ENCODE assay signal across 25 cellular contexts in genomic region chr13:26718872-26719271, GRCh38. TPM values are rescaled to one million over a fixed set of nuclear protein-coding genes. Genes with fewer than 3 reads are reported as not detected.
"Had no signal": no experiment of that assay in that cellular context is flagged by ENCODE, and none has a peak within 500 bp of the region (broad histone marks: within the 10 kb centered on the region; RNA-seq: fewer than 3 reads in every experiment).

No MANE protein-coding gene starts in this region.

- H3K4me1 ChIP-seq: gastrocnemius medialis, heart left ventricle, neural progenitor cell, prostate gland, right atrium auricular region, testis, tibial artery, upper lobe of left lung had no signal

- H3K27me3 Mint-ChIP-seq: stimulated activated memory B cell treated with anti-CD40 and anti-IgM and Interleukin-4, amounts not matched to agents 10 μg/mL and 1 μg/mL and 100 μg/mL, for 72 hours had no signal

- H3K27me3 ChIP-seq: gastrocnemius medialis, hepatocyte, neural progenitor cell, right atrium auricular region, testis, upper lobe of left lung had no signal

- H3K9me3 Mint-ChIP-seq: memory B cell; nephron; stimulated activated memory B cell treated with anti-CD40 and anti-IgM and Interleukin-4, amounts not matched to agents 10 μg/mL and 1 μg/mL and 100 μg/mL, for 72 hours had no signal

- H3K36me3 ChIP-seq: gastrocnemius medialis, heart left ventricle, neural progenitor cell, prostate gland, right atrium auricular region, tibial artery, upper lobe of left lung had no signal

- H2AFZ ChIP-seq: hepatocyte, neural progenitor cell had no signal

- H3K4me3 ChIP-seq: gastrocnemius medialis, heart left ventricle, hepatocyte, lung, neural progenitor cell, prostate gland, right atrium auricular region, testis, tibial artery, upper lobe of left lung had no signal

- H3K27ac Mint-ChIP-seq: memory B cell; nephron; neural progenitor cell; stimulated activated memory B cell treated with anti-CD40 and anti-IgM and Interleukin-4, amounts not matched to agents 10 μg/mL and 1 μg/mL and 100 μg/mL, for 72 hours had no signal

- ATAC-seq: gastrocnemius medialis; left lobe of liver; stimulated activated memory B cell treated with anti-CD40 and anti-IgM and Interleukin-4, amounts not matched to agents 10 μg/mL and 1 μg/mL and 100 μg/mL, for 72 hours; stimulated activated naive CD8-positive, alpha-beta T cell treated with anti-CD3 and anti-CD28 coated beads, Interleukin-15, Interleukin-2, amounts not matched to agents 100 U/mL and 50 U/mL, for 24 hours had no signal

- DNase-seq: cortex of kidney; gastrocnemius medialis; heart left ventricle; kidney; stimulated activated CD4-positive, alpha-beta T cell treated with anti-CD3 and anti-CD28 coated beads, Interleukin-2, amount 100 ng/mL, for 24 hours; stimulated activated CD4-positive, alpha-beta T cell treated with anti-CD3 and anti-CD28 coated beads, Interleukin-4, amount 100 ng/mL, for 24 hours; stimulated activated naive CD8-positive, alpha-beta T cell treated with anti-CD3 and anti-CD28 coated beads, Interleukin-15, Interleukin-2, amounts not matched to agents 100 U/mL and 50 U/mL, for 24 hours; substantia nigra; testis; tibial artery; upper lobe of left lung had no signal

- H3K36me3 Mint-ChIP-seq: memory B cell; neural progenitor cell; stimulated activated memory B cell treated with anti-CD40 and anti-IgM and Interleukin-4, amounts not matched to agents 10 μg/mL and 1 μg/mL and 100 μg/mL, for 72 hours had no signal

- H3K9ac ChIP-seq: neural progenitor cell had no signal

- H3K9me3 ChIP-seq: gastrocnemius medialis, heart left ventricle, prostate gland, right atrium auricular region, testis, tibial artery, upper lobe of left lung had no signal

- H3K79me2 ChIP-seq: hepatocyte had no signal

- H3K27ac ChIP-seq: gastrocnemius medialis, heart left ventricle, hepatocyte, neural progenitor cell, prostate gland, right atrium auricular region, testis, tibial artery, upper lobe of left lung had no signal

- H3K4me2 ChIP-seq: hepatocyte, neural progenitor cell had no signal

- H3K4me1 Mint-ChIP-seq: nephron had no signal

- H3K4me3 Mint-ChIP-seq: memory B cell; nephron; neural progenitor cell; stimulated activated memory B cell treated with anti-CD40 and anti-IgM and Interleukin-4, amounts not matched to agents 10 μg/mL and 1 μg/mL and 100 μg/mL, for 72 hours had no signal

RNA-seq across cellular contexts. Expression of gene GPR12, which starts 41.7 kb away (rescaled TPM):
- total RNA-seq: dermis microvascular lymphatic vessel endothelial cell, gastrocnemius medialis, glomerular endothelial cell, hepatocyte, kidney, left lobe of liver, liver, mononuclear cell, osteocyte, upper lobe of left lung had no signal
- polyA plus RNA-seq: hepatocyte, liver, lung had no signal
